In genomic region chr4:39516407-39516966, GRCh38 we compare ENCODE assay signal across 19 cellular contexts. TPM values are rescaled to one million over a fixed set of nuclear protein-coding genes. Genes with fewer than 3 reads are reported as not detected.
A peak's percentile ranks its signal among the peaks of the same experiment; 100 is the strongest.
DNase-seq lines count a peak whose midpoint lies in the region; ATAC-seq and TF ChIP-seq lines count a peak whose summit lies in the region.
"Had no signal": no experiment of that assay in that cellular context is flagged by ENCODE, and none has a peak within 500 bp of the region (broad histone marks: within the 10 kb centered on the region; RNA-seq: fewer than 3 reads in every experiment).

No MANE protein-coding gene starts in this region.

- TF ChIP-seq CTCF in PC-3 (conservative IDR thresholded peaks at IDR 0.05; ENCODE audit: low read depth, low read length) (no peak), chondrocyte (IDR thresholded peaks at IDR 0.05) (no peak), stomach (IDR thresholded peaks at IDR 0.05) (no peak), GM23338 (conservative IDR thresholded peaks at IDR 0.05; ENCODE audit: low read depth in 2 of 2) (no peak)

- intact Hi-C loops in PC-3 (cut with micrococcal nuclease) (no loop called here), stomach (cut with DNase I; ENCODE audit: low total_unique reads) (no loop called here)

- BruUV-seq in PC-3 (replicated peaks; lab: Mats Ljungman, UMichigan), result no TSS peak

- H3K4me1 ChIP-seq in ACC112 (ENCODE audit: control insufficient read depth, insufficient read depth, low read length, unreplicated experiment) (peaks cover 18% of the 10 kb centered on the region), PC-3 (ENCODE audit: insufficient read depth, low read length) (peaks cover 21% of the 10 kb centered on the region), stomach (peaks cover 6 to 15% (median 7%) of the 10 kb centered on the region in 4 donors), GM23338 (ENCODE audit: insufficient read depth) (no peaks in the 10 kb centered on the region)

- H3K4me3 ChIP-seq in ACC112 (ENCODE audit: low read depth, low read length) (no peak overlapping the region), PC-3 (ENCODE audit: low read length) (no peak overlapping the region), stomach (no peak overlapping the region), GM23338 (no peak overlapping the region)

- H3K9me2 ChIP-seq in PC-3 (replicated peaks; ENCODE audit: low read length), result no peaks in the 10 kb centered on the region
- H3K9me2 ChIP-seq in GM23338 (ENCODE audit: insufficient read depth), result no peaks in the 10 kb centered on the region

- TF ChIP-seq EP300 in stomach (IDR thresholded peaks at IDR 0.05), result no peak

- H4K20me1 ChIP-seq in PC-3 (ENCODE audit: low read length) (no peaks in the 10 kb centered on the region), GM23338 (replicated peaks; ENCODE audit: insufficient read depth) (peaks cover 6% of the 10 kb centered on the region; the same call in 1 of the 2 replicates)

- H3K4me3 Mint-ChIP-seq in chondrocyte (ENCODE audit: unreplicated experiment), result no peak overlapping the region
- no peak overlapping the region for H3K4me3 Mint-ChIP-seq in GM23338
- no peak overlapping the region for H3K4me3 Mint-ChIP-seq in stimulated activated naive CD8-positive, alpha-beta T cell treated with anti-CD3 and anti-CD28 coated beads, Interleukin-15, amount 100 ng/mL, for 72 hours
- H3K4me3 Mint-ChIP-seq: CD14-positive monocyte, H9 had no signal

- CTCF ChIA-PET in PC-3 (lab: Charles Lee), result no interaction called here

- H3K27ac Mint-ChIP-seq in chondrocyte (ENCODE audit: unreplicated experiment), result peak overlapping the region; percentile 7
- H3K27ac Mint-ChIP-seq in GM23338, result no peak overlapping the region
- no peak overlapping the region for H3K27ac Mint-ChIP-seq in stimulated activated naive CD8-positive, alpha-beta T cell treated with anti-CD3 and anti-CD28 coated beads, Interleukin-15, amount 100 ng/mL, for 72 hours
- H3K27ac Mint-ChIP-seq: CD14-positive monocyte, H9 had no signal

- H3K36me3 Mint-ChIP-seq in chondrocyte (ENCODE audit: low read depth), result peaks cover 22% of the 10 kb centered on the region
- H3K36me3 Mint-ChIP-seq in GM23338 (ENCODE audit: low read depth), result peaks cover 43% of the 10 kb centered on the region; the same call in 2 of the 3 replicates

- 75 to 78% (median 77%) methylated on average over 2 of the region's 2 CpGs for WGBS in stomach, 5 donors

- H3K4me1 Mint-ChIP-seq in chondrocyte (ENCODE audit: low read depth), result peaks cover 24% of the 10 kb centered on the region
- H3K4me1 Mint-ChIP-seq in GM23338, result no peaks in the 10 kb centered on the region
- H3K4me1 Mint-ChIP-seq in stimulated activated naive CD8-positive, alpha-beta T cell treated with anti-CD3 and anti-CD28 coated beads, Interleukin-15, amount 100 ng/mL, for 72 hours, result no peaks in the 10 kb centered on the region
- H3K4me1 Mint-ChIP-seq: CD14-positive monocyte, H9 had no signal

- H3K27ac ChIP-seq in ACC112 (ENCODE audit: low read depth, low read length) (peak overlapping the region; percentile 91), PC-3 (ENCODE audit: low read length) (peak overlapping the region; percentile 95), stomach (peak overlapping the region in 3 of 5 donors; percentile 62 to 88 (median 67)), GM23338 (ENCODE audit: low read depth) (no peak overlapping the region)

- no peak overlapping the region for H3K9ac ChIP-seq in PC-3 (ENCODE audit: low read length)

- no peaks in the 10 kb centered on the region for H3K27me3 Mint-ChIP-seq in chondrocyte (ENCODE audit: low read depth)
- no peaks in the 10 kb centered on the region for H3K27me3 Mint-ChIP-seq in GM23338 (ENCODE audit: insufficient read depth, low read depth, poor library complexity)
- no peaks in the 10 kb centered on the region for H3K27me3 Mint-ChIP-seq in stimulated activated naive CD8-positive, alpha-beta T cell treated with anti-CD3 and anti-CD28 coated beads, Interleukin-15, amount 100 ng/mL, for 72 hours

- H3F3A ChIP-seq in PC-3 (ENCODE audit: low read length, unreplicated experiment) (no peaks in the 10 kb centered on the region), GM23338 (replicated peaks; ENCODE audit: low read depth) (0 out of 2 replicates have a peak, but pooled peaks cover 3% of the 10 kb centered on the region)

- TF ChIP-seq POLR2A in stomach (IDR thresholded peaks at IDR 0.05), result no peak

- H3K9me3 ChIP-seq in PC-3 (ENCODE audit: low read length) (no peaks in the 10 kb centered on the region), stomach (no peaks in the 10 kb centered on the region)

- no peaks in the 10 kb centered on the region for H3K27me3 ChIP-seq in ACC112 (ENCODE audit: insufficient read depth, low read length)
- H3K27me3 ChIP-seq in PC-3 (ENCODE audit: low read length), result no peaks in the 10 kb centered on the region
- no peaks in the 10 kb centered on the region for H3K27me3 ChIP-seq in stomach
- no peaks in the 10 kb centered on the region for H3K27me3 ChIP-seq in GM23338 (ENCODE audit: insufficient read depth)

- POLR2A ChIA-PET in PC-3 (lab: Charles Lee; ENCODE audit: unreplicated experiment), result no interaction called here

- DNase-seq in PC-3 (no peak), chondrocyte (ENCODE audit: low spot score) (no peak), stomach (no peak), GM23338 (ENCODE audit: low spot score) (no peak)
- DNase-seq in stimulated activated naive CD8-positive, alpha-beta T cell treated with anti-CD3 and anti-CD28 coated beads, Interleukin-15, amount 100 ng/mL, for 72 hours, result no peak
- DNase-seq: AML-193, GDM1, H9, KG1, MV-4-11, NCI-H1417, NCI-H187, NCI-H2107, NCI-H345, NCI-H524 treated with DMSO at 0.1 percent for 48 hours had no signal

- H3K4me2 ChIP-seq in PC-3 (ENCODE audit: low read length), result no peak overlapping the region
- H3K4me2 ChIP-seq in GM23338, result no peak overlapping the region

- ATAC-seq in PC-3, result no peak
- no peak for ATAC-seq in HG02759 (IDR thresholded peaks at IDR 0.05; ENCODE audit: unreplicated experiment)
- no peak for ATAC-seq in GM23338
- ATAC-seq in stimulated activated naive CD8-positive, alpha-beta T cell treated with anti-CD3 and anti-CD28 coated beads, Interleukin-15, amount 100 ng/mL, for 72 hours, result no peak
- ATAC-seq: Right ventricle myocardium inferior had no signal

- H3K79me2 ChIP-seq in ACC112 (ENCODE audit: control insufficient read depth, insufficient read depth, low read length, unreplicated experiment), result peaks cover 68% of the 10 kb centered on the region
- H3K79me2 ChIP-seq in PC-3 (ENCODE audit: low read length), result peaks cover 37% of the 10 kb centered on the region
- H3K79me2 ChIP-seq in GM23338 (replicated peaks; ENCODE audit: insufficient read depth), result peaks cover 40% of the 10 kb centered on the region

- H3K36me3 ChIP-seq in ACC112 (ENCODE audit: insufficient read depth, low read length) (peaks cover 47% of the 10 kb centered on the region), PC-3 (ENCODE audit: low read depth, low read length) (peaks cover 25% of the 10 kb centered on the region), stomach (peaks cover 16 to 78% (median 68%) of the 10 kb centered on the region in 4 donors), GM23338 (ENCODE audit: insufficient read depth) (peaks cover 18% of the 10 kb centered on the region)

- H3K9me3 Mint-ChIP-seq in chondrocyte (ENCODE audit: low read depth) (no peaks in the 10 kb centered on the region), GM23338 (no peaks in the 10 kb centered on the region)
- H3K9me3 Mint-ChIP-seq in stimulated activated naive CD8-positive, alpha-beta T cell treated with anti-CD3 and anti-CD28 coated beads, Interleukin-15, amount 100 ng/mL, for 72 hours, result no peaks in the 10 kb centered on the region
- H3K9me3 Mint-ChIP-seq: CD14-positive monocyte, H9 had no signal

- no peak overlapping the region for H2AFZ ChIP-seq in ACC112 (ENCODE audit: low read length, unreplicated experiment)
- H2AFZ ChIP-seq in PC-3 (ENCODE audit: low read length), result no peak overlapping the region
- no peak overlapping the region for H2AFZ ChIP-seq in GM23338

TF ChIP-seq in GM23338, 12 proteins besides CTCF, POLR2A, EP300 and RAD21:
- TF ChIP-seq STAT1 (IDR thresholded peaks at IDR 0.05; ENCODE audit: unreplicated experiment) (no peak), ZNF114 (CRISPR knock-in tag; IDR thresholded peaks at IDR 0.05) (no peak), ZNF331 (CRISPR knock-in tag; IDR thresholded peaks at IDR 0.05; ENCODE audit: low read depth) (no peak), ETS1 (IDR thresholded peaks at IDR 0.05) (no peak), POLR2AphosphoS5 (IDR thresholded peaks at IDR 0.05; ENCODE audit: low read depth) (no peak), JUNB (IDR thresholded peaks at IDR 0.05; ENCODE audit: unreplicated experiment) (no peak)

RNA-seq across cellular contexts. Expression of gene UGDH, which starts 10.8 kb away (rescaled TPM):
- total RNA-seq in PC-3 (2014; rRNA removed) (50.0 and 53.4 TPM in 2 replicates), chondrocyte (151 to 207 TPM (median 156 TPM) in 3 replicates), stomach (100 to 1,000 TPM in 2 of 5 donors, 10 to 100 TPM in 3; 26.3 to 161 (median 95.0) TPM)
- polyA plus RNA-seq in stomach (10 to 100 TPM; 14.6 to 30.2 (median 24.2) TPM), GM23338 (2016; fragmentation: Nextera tagmentation; extraction: Ambion mirVana) (45.8 and 48.9 TPM in 2 replicates)
- total RNA-seq in GM23338 (2014; rRNA removed; shearing (Covaris generic)), result 69.8 and 81.3 TPM in 2 replicates

RNA-seq across cellular contexts. Expression of gene LIAS, which starts 57.6 kb away (rescaled TPM):
- total RNA-seq in PC-3 (2014; rRNA removed) (6.6 and 8.3 TPM in 2 replicates), chondrocyte (6.5 to 8.4 TPM (median 6.8 TPM) in 3 replicates), stomach (10 to 100 TPM; 12.3 to 36.2 (median 16.1) TPM)
- polyA plus RNA-seq in stomach (10 to 100 TPM; 10.4 to 31.9 (median 21.2) TPM), GM23338 (2016; fragmentation: Nextera tagmentation; extraction: Ambion mirVana) (17.5 and 18.2 TPM in 2 replicates)
- 18.7 and 28.8 TPM in 2 replicates for total RNA-seq in GM23338 (2014; rRNA removed; shearing (Covaris generic))

RNA-seq across cellular contexts. Expression of gene RPL9, which starts 57.8 kb away (rescaled TPM):
- total RNA-seq in PC-3 (2014; rRNA removed) (1,291 and 1,298 TPM in 2 replicates), chondrocyte (809 to 831 TPM (median 822 TPM) in 3 replicates), stomach (1,000 to 10,000 TPM in 4 of 5 donors, 100 to 1,000 TPM in 1; 964 to 4,990 (median 2,883) TPM)
- polyA plus RNA-seq in stomach (1,000 to 10,000 TPM; 2,170 to 4,250 (median 2,805) TPM), GM23338 (2016; fragmentation: Nextera tagmentation; extraction: Ambion mirVana) (2,522 and 3,152 TPM in 2 replicates)
- total RNA-seq in GM23338 (2014; rRNA removed; shearing (Covaris generic)), result 4,044 and 4,699 TPM in 2 replicates
